ENCODE assay signal across 8 cellular contexts in genomic region chr1:29230204-29230552, GRCh38. TPM values are rescaled to one million over a fixed set of nuclear protein-coding genes. Genes with fewer than 3 reads are reported as not detected.
A peak's percentile ranks its signal among the peaks of the same experiment; 100 is the strongest.
DNase-seq lines count a peak whose midpoint lies in the region; ATAC-seq and TF ChIP-seq lines count a peak whose summit lies in the region.

No MANE protein-coding gene starts in this region.

- no peaks in the 10 kb centered on the region for H4K20me1 ChIP-seq in fibroblast of lung (ENCODE audit: control insufficient read depth, extremely low read depth, insufficient read depth, low read length)

- H2AFZ ChIP-seq in fibroblast of lung (ENCODE audit: low read length) = peak overlapping the region; percentile 84

- H3K9me3 ChIP-seq in RWPE2 (ENCODE audit: severe bottlenecking) (no peaks in the 10 kb centered on the region), fibroblast of lung (ENCODE audit: control insufficient read depth, insufficient read depth, low read depth, low read length) (no peaks in the 10 kb centered on the region), psoas muscle (no peaks in the 10 kb centered on the region)

- intact Hi-C loops in psoas muscle (cut with DNase I) = loop anchor here (10.0 kb wide), 3 partner anchors 855 to 1545 kb away; no protein-coding TSS in a partner anchor

- H3K4me3 ChIP-seq in GM06990 (replicated peaks; ENCODE audit: low read depth, low read length) = peak overlapping the region; percentile 89
- H3K4me3 ChIP-seq in RWPE2 (ENCODE audit: severe bottlenecking) = peak overlapping the region; percentile 92
- H3K4me3 ChIP-seq in fibroblast of lung (replicated peaks in 1 of 4; ENCODE audit: control extremely low read depth in 1 of 4, insufficient read depth in 1 of 4, low read depth in 3 of 4, low read length in 4 of 4) = peak overlapping the region; percentile 80 to 93 (median 87)
- H3K4me3 ChIP-seq in psoas muscle = peak overlapping the region; percentile 85

- TF ChIP-seq CTCF in GM06990 (IDR thresholded peaks at IDR 0.05; ENCODE audit: insufficient read depth, low read length, poor library complexity, severe bottlenecking) (no peak), RWPE2 (IDR thresholded peaks at IDR 0.05; ENCODE audit: poor library complexity, severe bottlenecking) (no peak), fibroblast of lung (conservative IDR thresholded peaks at IDR 0.05 in 1 of 2, IDR thresholded peaks at IDR 0.05 in 1 of 2; ENCODE audit: low read depth in 1 of 2, low read length in 2 of 2) (no peak), psoas muscle (IDR thresholded peaks at IDR 0.05) (no peak)

- H3K4me1 ChIP-seq in RWPE2 (ENCODE audit: insufficient read depth, poor library complexity, severe bottlenecking) = peaks cover 4% of the 10 kb centered on the region
- no peaks in the 10 kb centered on the region for H3K4me1 ChIP-seq in fibroblast of lung (ENCODE audit: control insufficient read depth, extremely low read depth, insufficient read depth, low read length)
- peaks cover 11% of the 10 kb centered on the region for H3K4me1 ChIP-seq in psoas muscle

- H3K27ac ChIP-seq in RWPE2 (ENCODE audit: poor library complexity, severe bottlenecking) = no peak overlapping the region
- H3K27ac ChIP-seq in fibroblast of lung (ENCODE audit: insufficient read depth, low read length) = peak overlapping the region; percentile 82
- H3K27ac ChIP-seq in psoas muscle = peak overlapping the region; percentile 86

- 13 to 15% (median 13%) methylated on average over 4 of the region's 4 CpGs for WGBS in psoas muscle, 3 donors

- H3K79me2 ChIP-seq in fibroblast of lung (ENCODE audit: control insufficient read depth, insufficient read depth, low read length) = peaks cover 7% of the 10 kb centered on the region

- peak overlapping the region; percentile 77 for H3K4me2 ChIP-seq in fibroblast of lung (ENCODE audit: extremely low read depth, insufficient read depth, low read length)

- no peak for ATAC-seq in RWPE2 (ENCODE audit: low read depth)
- ATAC-seq in psoas muscle = no peak
- ATAC-seq in GM19395 (IDR thresholded peaks at IDR 0.05; ENCODE audit: unreplicated experiment) = no peak
- no peak for ATAC-seq in GM21528 (IDR thresholded peaks at IDR 0.05; ENCODE audit: low FRiP score, unreplicated experiment)
- no peak for ATAC-seq in HG03135 (IDR thresholded peaks at IDR 0.05; ENCODE audit: unreplicated experiment)

- H3K27me3 ChIP-seq in GM06990 (replicated peaks; ENCODE audit: control insufficient read depth, insufficient read depth, low read length) (no peaks in the 10 kb centered on the region), RWPE2 (ENCODE audit: insufficient read depth, poor library complexity, severe bottlenecking) (no peaks in the 10 kb centered on the region), fibroblast of lung (ENCODE audit: control insufficient read depth, insufficient read depth, low read length) (peaks cover 3% of the 10 kb centered on the region), psoas muscle (ENCODE audit: insufficient read depth in 3 of 3, low read length in 2 of 3) (no peaks in the 10 kb centered on the region)

- H3K9ac ChIP-seq in fibroblast of lung (ENCODE audit: insufficient read depth, low read length) = peak overlapping the region; percentile 86

- DNase-seq in GM06990 (ENCODE audit: extremely low read depth, insufficient read length) = no peak
- no peak for DNase-seq in RWPE2 (ENCODE audit: low spot score)
- DNase-seq in fibroblast of lung (ENCODE audit: low read depth in 2 of 2) = no peak
- no peak for DNase-seq in psoas muscle
- DNase-seq in OCI-M1 (lab: John Stamatoyannopoulos, UW) = no peak

- H3K36me3 ChIP-seq in GM06990 (ENCODE audit: control insufficient read depth, insufficient read depth, low read length) (no peaks in the 10 kb centered on the region), RWPE2 (ENCODE audit: low read depth) (no peaks in the 10 kb centered on the region), fibroblast of lung (ENCODE audit: control insufficient read depth, insufficient read depth, low read length) (no peaks in the 10 kb centered on the region), psoas muscle (ENCODE audit: insufficient read depth in 1 of 2, low read depth in 1 of 2) (peaks cover 0 to 3% of the 10 kb centered on the region in 2 donors)

RNA-seq across cellular contexts. Expression of gene MECR, which starts 0.6 kb away (rescaled TPM):
- total RNA-seq in fibroblast of lung (16.9 and 17.5 TPM in 2 replicates), psoas muscle (10 to 100 TPM; 22.7 to 42.6 (median 34.1) TPM)
- polyA plus RNA-seq in fibroblast of lung (19.8 and 21.0 TPM in 2 replicates), psoas muscle (10 to 100 TPM; 25.7 to 38.8 (median 36.8) TPM)
- 30.5 and 31.6 TPM in 2 replicates for polyA plus RNA-seq in fibroblast of lung (2012)
- polyA minus RNA-seq in fibroblast of lung (ENCODE audit: low replicate concordance) = 25.3 and 62.5 TPM in 2 replicates

RNA-seq across cellular contexts. Expression of gene PTPRU, which starts 6.1 kb away (rescaled TPM):
- 25.8 and 27.0 TPM in 2 replicates for total RNA-seq in fibroblast of lung
- 0.58 and 1.4 TPM in 2 replicates for polyA plus RNA-seq in fibroblast of lung
- polyA plus RNA-seq in fibroblast of lung (2012) = 1.5 and 3.1 TPM in 2 replicates
- 2.6 and 17.7 TPM in 2 replicates for polyA minus RNA-seq in fibroblast of lung (ENCODE audit: low replicate concordance)
- 10 to 100 TPM; 22.5 to 51.4 (median 28.6) TPM for total RNA-seq in psoas muscle
- 10 to 100 TPM; 14.5 to 31.4 (median 17.4) TPM for polyA plus RNA-seq in psoas muscle

RNA-seq across cellular contexts. Expression of gene SRSF4, which starts 48.5 kb away (rescaled TPM):
- 46.2 and 51.4 TPM in 2 replicates for total RNA-seq in fibroblast of lung
- 59.2 and 61.9 TPM in 2 replicates for polyA plus RNA-seq in fibroblast of lung
- 54.1 and 54.4 TPM in 2 replicates for polyA plus RNA-seq in fibroblast of lung (2012)
- polyA minus RNA-seq in fibroblast of lung (ENCODE audit: low replicate concordance) = 7.6 and 8.7 TPM in 2 replicates
- total RNA-seq in psoas muscle = 10 to 100 TPM; 49.3 to 80.4 (median 66.8) TPM
- 10 to 100 TPM; 42.2 to 84.8 (median 70.1) TPM for polyA plus RNA-seq in psoas muscle
